ENCODE assay signal across 18 cellular contexts in genomic region chr7:31076641-31077310, GRCh38. TPM values are rescaled to one million over a fixed set of nuclear protein-coding genes. Genes with fewer than 3 reads are reported as not detected.
DNase-seq lines count a peak whose midpoint lies in the region; FAIRE-seq and TF ChIP-seq lines count a peak whose summit lies in the region.
"Had no signal": no experiment of that assay in that cellular context is flagged by ENCODE, and none has a peak within 500 bp of the region (broad histone marks: within the 10 kb centered on the region; RNA-seq: fewer than 3 reads in every experiment).

No MANE protein-coding gene starts in this region.

- H3K27me3 Mint-ChIP-seq in H9 (ENCODE audit: low read depth), result peaks cover 5% of the 10 kb centered on the region

- H3K27ac Mint-ChIP-seq in H9, result no peak overlapping the region; a peak in 1 of 7 replicates
- H3K27ac Mint-ChIP-seq: CD8-positive, alpha-beta memory T cell; IgD-negative memory B cell had no signal

- TF ChIP-seq CTCF in H9 (conservative IDR thresholded peaks at IDR 0.05), result no peak
- no peak for TF ChIP-seq CTCF in kidney (IDR thresholded peaks at IDR 0.05; ENCODE audit: borderline replicate concordance, extremely low read depth, insufficient read depth)
- no peak for TF ChIP-seq CTCF in spleen (IDR thresholded peaks at IDR 0.05 in 8 of 11, conservative IDR thresholded peaks at IDR 0.05 in 3 of 11)
- TF ChIP-seq CTCF in colonic mucosa (IDR thresholded peaks at IDR 0.05), result no peak

- no peak overlapping the region for H3K4ac ChIP-seq in H9 (ENCODE audit: low read depth, low read length)

- H3K27ac ChIP-seq in H9 (ENCODE audit: insufficient read length, low read depth, low read length) (no peak overlapping the region), kidney (ENCODE audit: low read depth in 2 of 2, low read length in 2 of 2) (no peak overlapping the region), spleen (no peak overlapping the region), colonic mucosa (no peak overlapping the region)
- H3K27ac ChIP-seq: 22Rv1, BLaER1 had no signal

- no peak overlapping the region for H2BK15ac ChIP-seq in H9 (ENCODE audit: low read depth, low read length)

- H3K23me2 ChIP-seq in H9 (ENCODE audit: insufficient read length, low read depth, low read length, poor library complexity, severe bottlenecking), result no peaks in the 10 kb centered on the region

- no peak overlapping the region for H4K5ac ChIP-seq in H9 (ENCODE audit: insufficient read length, low read depth, low read length)

- no peak overlapping the region for H3K18ac ChIP-seq in H9 (ENCODE audit: insufficient read length, low read depth, low read length)

- no peaks in the 10 kb centered on the region for H3K79me2 ChIP-seq in H9 (ENCODE audit: insufficient read depth, low read length)

- H3K4me3 ChIP-seq in kidney (ENCODE audit: low read length in 2 of 2) (no peak overlapping the region), spleen (no peak overlapping the region), colonic mucosa (no peak overlapping the region)
- H3K4me3 ChIP-seq: BLaER1 had no signal

- H3K79me1 ChIP-seq in H9 (ENCODE audit: insufficient read depth, low read depth, low read length, poor library complexity, severe bottlenecking), result no peaks in the 10 kb centered on the region

- no peak overlapping the region for H2BK120ac ChIP-seq in H9 (ENCODE audit: low read depth, low read length, poor library complexity, severe bottlenecking)

- H3T11ph ChIP-seq in H9 (ENCODE audit: low read length), result no peak overlapping the region

- no peak overlapping the region for H2AFZ ChIP-seq in H9 (ENCODE audit: low read length)

- no peak overlapping the region for H3K4me3 Mint-ChIP-seq in H9
- H3K4me3 Mint-ChIP-seq: CD8-positive, alpha-beta memory T cell; IgD-negative memory B cell had no signal

- H2BK12ac ChIP-seq in H9 (ENCODE audit: insufficient read length, low read depth, low read length), result no peak overlapping the region

- no peak overlapping the region for H2BK20ac ChIP-seq in H9 (ENCODE audit: low read depth, low read length, poor library complexity, severe bottlenecking)

- TF ChIP-seq POLR2A in spleen (IDR thresholded peaks at IDR 0.05), result no peak

- H4K8ac ChIP-seq in H9 (replicated peaks; ENCODE audit: insufficient read length, low read depth, low read length), result peak overlapping the region; percentile 17

- no peak overlapping the region for H3K4me2 ChIP-seq in H9 (ENCODE audit: insufficient read depth, insufficient read length, low read length)
- H3K4me2 ChIP-seq: BLaER1 had no signal

- H3K9ac ChIP-seq in H9 (ENCODE audit: extremely low read depth, insufficient read length, low read length) (no peak overlapping the region), kidney (ENCODE audit: low read length in 2 of 2) (no peak overlapping the region), colonic mucosa (ENCODE audit: low read depth in 2 of 2, low read length in 2 of 2) (no peak overlapping the region)
- H3K9ac ChIP-seq: BLaER1 had no signal

- H4K20me1 ChIP-seq in H9 (ENCODE audit: control insufficient read depth, insufficient read depth, insufficient read length), result no peaks in the 10 kb centered on the region
- H4K20me1 ChIP-seq: BLaER1 had no signal

- peaks cover 9 to 17% (median 10%) of the 10 kb centered on the region in 3 experiments; a peak in 6 of 7 replicates for H3K36me3 Mint-ChIP-seq in H9 (ENCODE audit: insufficient read depth in 1 of 3, low read depth in 3 of 3)
- H3K36me3 Mint-ChIP-seq: CD8-positive, alpha-beta memory T cell; IgD-negative memory B cell had no signal

- H3K36me3 ChIP-seq in kidney (ENCODE audit: control insufficient read depth in 1 of 2, insufficient read depth in 2 of 2, low read length in 2 of 2) (no peaks in the 10 kb centered on the region), spleen (no peaks in the 10 kb centered on the region), colonic mucosa (no peaks in the 10 kb centered on the region)
- H3K36me3 ChIP-seq: BLaER1 had no signal

- intact Hi-C loops in kidney (cut with DNase I) (no loop called here), spleen (cut with DNase I; ENCODE audit: low total_unique reads) (no loop called here), colonic mucosa (cut with DNase I) (no loop called here)

- peaks cover 15 to 19% of the 10 kb centered on the region in 2 experiments for H3K4me1 Mint-ChIP-seq in H9
- H3K4me1 Mint-ChIP-seq: CD8-positive, alpha-beta memory T cell; IgD-negative memory B cell had no signal

- H2AK5ac ChIP-seq in H9 (ENCODE audit: insufficient read length, low read length), result no peak overlapping the region

- no peak overlapping the region for H2BK5ac ChIP-seq in H9 (ENCODE audit: insufficient read length, low read length)

- DNase-seq in activated effector memory CD4-positive, alpha-beta T cell treated with anti-CD3 and anti-CD28 coated beads, Interleukin-2, amount 50 U/mL, for 16 hours, result peak; percentile 60
- DNase-seq in activated effector memory CD4-positive, alpha-beta T cell treated with Interleukin-2 at 50 U/mL for 16 hours, result no peak
- DNase-seq in H9 (no peak), kidney (peak; percentile 52), spleen (peak; percentile 72), NCI-H2196 (lab: John Stamatoyannopoulos, UW; ENCODE audit: unreplicated experiment) (no peak), colonic mucosa (no peak)
- DNase-seq in activated naive CD4-positive, alpha-beta T cell treated with anti-CD3 and anti-CD28 coated beads, Interleukin-2, amount 50 U/mL, for 16 hours, result no peak
- DNase-seq: Caco-2; CD8-positive, alpha-beta memory T cell; DND-41; GDM1 had no signal

- no peaks in the 10 kb centered on the region for H3K27me3 ChIP-seq in H9 (ENCODE audit: insufficient read depth, low read length)
- peaks cover 0 to 31% (median 0%) of the 10 kb centered on the region in 7 donors for H3K27me3 ChIP-seq in spleen (replicated peaks in 1 of 7)
- H3K27me3 ChIP-seq in colonic mucosa, result no peaks in the 10 kb centered on the region
- H3K27me3 ChIP-seq: BLaER1 had no signal

- H3K4me1 ChIP-seq in H9 (ENCODE audit: insufficient read depth, low read length), result no peaks in the 10 kb centered on the region
- H3K4me1 ChIP-seq in kidney (ENCODE audit: control insufficient read depth in 1 of 2, insufficient read depth in 1 of 2, low read depth in 1 of 2, low read length in 2 of 2), result no peaks in the 10 kb centered on the region
- H3K4me1 ChIP-seq in spleen, result no peaks in the 10 kb centered on the region
- H3K4me1 ChIP-seq in colonic mucosa, result no peaks in the 10 kb centered on the region
- H3K4me1 ChIP-seq: Caco-2 had no signal

- no peak overlapping the region for H4K91ac ChIP-seq in H9 (ENCODE audit: insufficient read length, low read depth, low read length)

- WGBS in H9 (ENCODE audit: extremely low coverage, insufficient read length, low lambda C conversion rate), result no CpG with 5 or more reads among the region's 11 CpGs
- WGBS in spleen, 5 donors, result 83 to 91% (median 90%) methylated on average over 8 to 11 of the region's 11 CpGs

- FAIRE-seq in kidney (lab: Jason Lieb, UNC), result no peak
- FAIRE-seq: H54 had no signal

- H3K56ac ChIP-seq in H9 (ENCODE audit: insufficient read length, low read depth, low read length), result no peak overlapping the region

- no peak overlapping the region for H3K14ac ChIP-seq in H9 (ENCODE audit: insufficient read depth, low read length)

- H3K23ac ChIP-seq in H9 (ENCODE audit: insufficient read length, low read depth, low read length), result no peak overlapping the region

- H3K9me3 ChIP-seq in H9 (ENCODE audit: control insufficient read depth, low read depth, low read length), result no peaks in the 10 kb centered on the region
- no peaks in the 10 kb centered on the region for H3K9me3 ChIP-seq in kidney (ENCODE audit: control insufficient read depth in 1 of 2, low read length in 2 of 2)
- no peaks in the 10 kb centered on the region for H3K9me3 ChIP-seq in spleen
- no peaks in the 10 kb centered on the region for H3K9me3 ChIP-seq in colonic mucosa
- H3K9me3 ChIP-seq: BLaER1, Caco-2 had no signal

- peaks cover 0 to 3% of the 10 kb centered on the region in 2 experiments; a peak in 2 of 5 replicates for H3K9me3 Mint-ChIP-seq in H9
- H3K9me3 Mint-ChIP-seq: CD8-positive, alpha-beta memory T cell had no signal

RNA-seq across cellular contexts. Expression of gene ADCYAP1R1, which starts 24.7 kb away (rescaled TPM):
- total RNA-seq in H9 (2021) (7.4 and 8.9 TPM in 2 replicates), kidney (not detected), spleen (1 to 10 TPM in 4 of 7 donors, under 1 TPM in 3; 0.43 to 5.6 (median 1.0) TPM), colonic mucosa (under 1 TPM; 0.37 to 0.90 TPM)
- polyA plus RNA-seq in kidney (ENCODE audit: insufficient read depth, low read depth, low replicate concordance) (not detected), spleen (under 1 TPM; 0.04 to 0.13 (median 0.06) TPM)
- total RNA-seq: A673; Caco-2; CD8-positive, alpha-beta memory T cell; HT-29 had no signal
- polyA plus RNA-seq: CD8-positive, alpha-beta memory T cell; IgD-negative memory B cell had no signal

Comparison
In these comparisons a context has a peak if more than half of its experiments do, and no peak if none do; other contexts are left out.
1. DNase-seq: peak in activated effector memory CD4-positive, alpha-beta T cell treated with anti-CD3 and anti-CD28 coated beads, Interleukin-2, amount 50 U/mL, for 16 hours (single experiment), kidney (single experiment) and spleen (single experiment); none in activated effector memory CD4-positive, alpha-beta T cell treated with Interleukin-2 at 50 U/mL for 16 hours (single experiment), H9 (single experiment), activated naive CD4-positive, alpha-beta T cell treated with anti-CD3 and anti-CD28 coated beads, Interleukin-2, amount 50 U/mL, for 16 hours (single experiment), NCI-H2196 (single experiment) and colonic mucosa (single experiment).